In genomic region chr12:50614167-50614762, GRCh38 we compare ENCODE assay signal across 12 cellular contexts.
DNase-seq lines count a peak whose midpoint lies in the region; ATAC-seq and TF ChIP-seq lines count a peak whose summit lies in the region.
"Had no signal": no experiment of that assay in that cellular context is flagged by ENCODE, and none has a peak within 500 bp of the region (broad histone marks: within the 10 kb centered on the region; RNA-seq: fewer than 3 reads in every experiment).

No MANE protein-coding gene starts in this region.

- H3K4ac ChIP-seq in mesenchymal stem cell (ENCODE audit: low read depth in 1 of 2, low read length in 2 of 2): no peak overlapping the region

- H2AK5ac ChIP-seq in mesenchymal stem cell (ENCODE audit: low read length, severe bottlenecking): peak overlapping the region; percentile 66

- peak overlapping the region; percentile 91 for H2BK5ac ChIP-seq in mesenchymal stem cell (ENCODE audit: low read depth, low read length, poor library complexity, severe bottlenecking)

- no peak overlapping the region for H3K23ac ChIP-seq in mesenchymal stem cell (ENCODE audit: low read length in 2 of 2)

- no peak overlapping the region for H3K4me2 ChIP-seq in mesenchymal stem cell (ENCODE audit: low read length, poor library complexity, severe bottlenecking)

- no peak overlapping the region for H3K27ac Mint-ChIP-seq in naive thymus-derived CD4-positive, alpha-beta T cell
- H3K27ac Mint-ChIP-seq: activated T-helper 1 cell treated with anti-CD3 and anti-CD28 coated beads, Interleukin-12 subunit alpha, Interleukin-12 subunit beta, Interleukin-2, Interleukin-4 antibody, amounts not matched to agents 30 ng/mL and 10 ng/mL and 1 ng/mL, durations not matched to agents 14 hours and 24 hours and 36 hours had no signal

- H3K18ac ChIP-seq in mesenchymal stem cell (ENCODE audit: low read depth in 1 of 2, low read length in 2 of 2): peak overlapping the region in 1 of 2 experiments; percentile 49

- peak overlapping the region in 51 of 59 donors; percentile 0 to 80 (median 62) for H3K27ac ChIP-seq in dorsolateral prefrontal cortex
- H3K27ac ChIP-seq in mesenchymal stem cell (ENCODE audit: low read length, poor library complexity, severe bottlenecking): peak overlapping the region; percentile 94
- H3K27ac ChIP-seq in aorta (ENCODE audit: low read depth in 1 of 2, low read length in 2 of 2): no peak overlapping the region
- H3K27ac ChIP-seq in naive thymus-derived CD4-positive, alpha-beta T cell (ENCODE audit: low read depth, low read length): no peak overlapping the region
- H3K27ac ChIP-seq: heart left ventricle had no signal

- intact Hi-C loops in dorsolateral prefrontal cortex (cut with DNase I) (no loop called here), aorta (cut with DNase I) (no loop called here)
- intact Hi-C loops in naive thymus-derived CD4-positive, alpha-beta T cell (cut with micrococcal nuclease): no loop called here

- CTCF ChIA-PET in naive thymus-derived CD4-positive, alpha-beta T cell (lab: Charles Lee): interaction anchor here (0.6 kb wide), 1 partner anchor 435 kb away, joined by 3 read pairs; no protein-coding TSS in a partner anchor

- no peak for TF ChIP-seq CTCF in dorsolateral prefrontal cortex (IDR thresholded peaks at IDR 0.05 in 54 of 56, conservative IDR thresholded peaks at IDR 0.05 in 2 of 56; ENCODE audit: low read depth in 1 of 56, partially characterized antibody in 56 of 56)

- POLR2A ChIA-PET in naive thymus-derived CD4-positive, alpha-beta T cell (lab: Charles Lee): interaction anchor here (0.7 kb wide), 1 partner anchor 10 kb away, joined by 4 read pairs; no protein-coding TSS in a partner anchor

- H3K4me1 ChIP-seq in mesenchymal stem cell (ENCODE audit: control insufficient read depth, insufficient read depth, low read depth, low read length) (peaks cover 4% of the 10 kb centered on the region), aorta (ENCODE audit: control insufficient read depth in 1 of 2, insufficient read depth in 2 of 2, low read length in 2 of 2) (peaks cover 4 to 7% of the 10 kb centered on the region in 2 donors)
- peaks cover 0 to 5% of the 10 kb centered on the region in 2 donors for H3K4me1 ChIP-seq in naive thymus-derived CD4-positive, alpha-beta T cell (ENCODE audit: control insufficient read depth in 2 of 2, insufficient read depth in 2 of 2, low read length in 2 of 2)

- H3K4me3 ChIP-seq in dorsolateral prefrontal cortex: peak overlapping the region in 1 of 59 donors; percentile 10
- no peak overlapping the region for H3K4me3 ChIP-seq in mesenchymal stem cell (ENCODE audit: insufficient read depth in 1 of 2, low read depth in 1 of 2, low read length in 2 of 2)
- H3K4me3 ChIP-seq in aorta (ENCODE audit: low read length in 2 of 2): no peak overlapping the region
- no peak overlapping the region for H3K4me3 ChIP-seq in naive thymus-derived CD4-positive, alpha-beta T cell (ENCODE audit: low read length)
- H3K4me3 ChIP-seq: heart left ventricle had no signal

- H3K27me3 ChIP-seq in dorsolateral prefrontal cortex (no peaks in the 10 kb centered on the region), mesenchymal stem cell (ENCODE audit: control insufficient read depth in 1 of 2, insufficient read depth in 1 of 2, low read length in 2 of 2) (no peaks in the 10 kb centered on the region), aorta (ENCODE audit: control insufficient read depth in 1 of 2, insufficient read depth in 2 of 2, low read length in 1 of 2) (no peaks in the 10 kb centered on the region)
- H3K27me3 ChIP-seq in naive thymus-derived CD4-positive, alpha-beta T cell (ENCODE audit: control insufficient read depth in 2 of 2, insufficient read depth in 2 of 2, low read length in 2 of 2): no peaks in the 10 kb centered on the region
- H3K27me3 ChIP-seq: heart left ventricle had no signal

- H3K36me3 ChIP-seq in mesenchymal stem cell (ENCODE audit: control insufficient read depth in 1 of 2, insufficient read depth in 2 of 2, low read depth in 1 of 2, low read length in 2 of 2) (no peaks in the 10 kb centered on the region), aorta (ENCODE audit: control insufficient read depth in 1 of 2, insufficient read depth in 2 of 2, low read length in 1 of 2) (no peaks in the 10 kb centered on the region)
- H3K36me3 ChIP-seq in naive thymus-derived CD4-positive, alpha-beta T cell (ENCODE audit: control insufficient read depth in 2 of 3, insufficient read depth in 3 of 3, low read length in 3 of 3): no peaks in the 10 kb centered on the region
- H3K36me3 ChIP-seq: heart left ventricle had no signal

- H3K9ac ChIP-seq in mesenchymal stem cell (ENCODE audit: low read length): no peak overlapping the region

- no peak for ATAC-seq in aorta (ENCODE audit: low FRiP score)
- no peak for ATAC-seq in naive thymus-derived CD4-positive, alpha-beta T cell
- ATAC-seq in GM18907 (IDR thresholded peaks at IDR 0.05; ENCODE audit: unreplicated experiment): no peak
- ATAC-seq: PC-3 had no signal

- peaks cover 0 to 13% (median 5%) of the 10 kb centered on the region in 5 donors for H3K36me3 Mint-ChIP-seq in naive thymus-derived CD4-positive, alpha-beta T cell

- peaks cover 8 to 48% (median 35%) of the 10 kb centered on the region in 7 donors for H3K4me1 Mint-ChIP-seq in naive thymus-derived CD4-positive, alpha-beta T cell

- H3K9me3 ChIP-seq in mesenchymal stem cell (ENCODE audit: control insufficient read depth, low read length) (no peaks in the 10 kb centered on the region), aorta (ENCODE audit: control insufficient read depth, low read length) (no peaks in the 10 kb centered on the region)
- H3K9me3 ChIP-seq in naive thymus-derived CD4-positive, alpha-beta T cell (ENCODE audit: control insufficient read depth in 2 of 3, low read length in 3 of 3): no peaks in the 10 kb centered on the region
- H3K9me3 ChIP-seq: heart left ventricle had no signal

- H4K8ac ChIP-seq in mesenchymal stem cell (ENCODE audit: low read length): no peak overlapping the region

- no peak overlapping the region for H2AFZ ChIP-seq in mesenchymal stem cell (ENCODE audit: low read depth, low read length)

- 30% methylated on average over 4 of the region's 4 CpGs for WGBS in mesenchymal stem cell
- 42 to 48% methylated on average over 4 of the region's 4 CpGs for WGBS in aorta, 2 donors

- no peak overlapping the region for H3K4me3 Mint-ChIP-seq in naive thymus-derived CD4-positive, alpha-beta T cell
- H3K4me3 Mint-ChIP-seq: activated T-helper 1 cell treated with anti-CD3 and anti-CD28 coated beads, Interleukin-12 subunit alpha, Interleukin-12 subunit beta, Interleukin-2, Interleukin-4 antibody, amounts not matched to agents 30 ng/mL and 10 ng/mL and 1 ng/mL, durations not matched to agents 14 hours and 24 hours and 36 hours had no signal

- H4K91ac ChIP-seq in mesenchymal stem cell (ENCODE audit: low read length): no peak overlapping the region

- no peak overlapping the region for H2BK15ac ChIP-seq in mesenchymal stem cell (ENCODE audit: low read depth, poor library complexity, severe bottlenecking)

- no peaks in the 10 kb centered on the region for H3K27me3 Mint-ChIP-seq in naive thymus-derived CD4-positive, alpha-beta T cell

- DNase-seq in Daoy (ENCODE audit: low read depth): peak; percentile 91
- DNase-seq in NCI-H226: peak; percentile 98
- peak in 1 of 10 donors; percentile 36 for DNase-seq in dorsolateral prefrontal cortex
- DNase-seq in mesenchymal stem cell: peak; percentile 72
- DNase-seq in RPMI8226: no peak
- no peak for DNase-seq in aorta
- DNase-seq in naive thymus-derived CD4-positive, alpha-beta T cell: no peak
- DNase-seq: heart left ventricle, NCI-H187, PC-3 had no signal

- no peaks in the 10 kb centered on the region for H3K9me3 Mint-ChIP-seq in naive thymus-derived CD4-positive, alpha-beta T cell
- H3K9me3 Mint-ChIP-seq: activated T-helper 1 cell treated with anti-CD3 and anti-CD28 coated beads, Interleukin-12 subunit alpha, Interleukin-12 subunit beta, Interleukin-2, Interleukin-4 antibody, amounts not matched to agents 30 ng/mL and 10 ng/mL and 1 ng/mL, durations not matched to agents 14 hours and 24 hours and 36 hours had no signal

- H3K14ac ChIP-seq in mesenchymal stem cell (ENCODE audit: low read length in 2 of 2): no peak overlapping the region

- H2BK120ac ChIP-seq in mesenchymal stem cell (ENCODE audit: low read depth, low read length): no peak overlapping the region

- H2BK12ac ChIP-seq in mesenchymal stem cell (ENCODE audit: low read length in 2 of 2): no peak overlapping the region

- H3K79me1 ChIP-seq in mesenchymal stem cell (replicated peaks; ENCODE audit: low read length, poor library complexity, severe bottlenecking): peaks cover 18% of the 10 kb centered on the region

Comparison
In these comparisons a context has a peak if more than half of its experiments do, and no peak if none do; other contexts are left out.
1. DNase-seq: peak in Daoy (single experiment), NCI-H226 (single experiment) and mesenchymal stem cell (single experiment); none in RPMI8226 (single experiment), aorta (0 of 2) and naive thymus-derived CD4-positive, alpha-beta T cell (0 of 9).
2. H3K27ac ChIP-seq: peak in dorsolateral prefrontal cortex (51 of 59) and mesenchymal stem cell (single experiment); none in aorta (0 of 2) and naive thymus-derived CD4-positive, alpha-beta T cell (single experiment).